ENCODE assay signal across 22 cellular contexts in genomic region chr6:16503241-16503775, GRCh38.
DNase-seq lines count a peak whose midpoint lies in the region; ATAC-seq and TF ChIP-seq lines count a peak whose summit lies in the region.
"Had no signal": no experiment of that assay in that cellular context is flagged by ENCODE, and none has a peak within 500 bp of the region (broad histone marks: within the 10 kb centered on the region; RNA-seq: fewer than 3 reads in every experiment).

No MANE protein-coding gene starts in this region.

- H3K4me3 ChIP-seq in foreskin fibroblast (ENCODE audit: low read depth in 1 of 2, low read length in 2 of 2) = no peak overlapping the region
- H3K4me3 ChIP-seq: gastroesophageal sphincter, PC-9, SJSA1 had no signal

- TF ChIP-seq CTCF in activated CD8-positive, alpha-beta T cell treated with anti-CD3 and anti-CD28 coated beads for 36 hours (IDR thresholded peaks at IDR 0.05) = no peak
- no peak for TF ChIP-seq CTCF in foreskin fibroblast (IDR thresholded peaks at IDR 0.05; ENCODE audit: low read depth, low read length)

- H3K4me3 Mint-ChIP-seq in activated CD8-positive, alpha-beta T cell treated with anti-CD3 and anti-CD28 coated beads for 36 hours = peak overlapping the region; percentile 9
- no peak overlapping the region for H3K4me3 Mint-ChIP-seq in effector memory CD8-positive, alpha-beta T cell
- H3K4me3 Mint-ChIP-seq: activated naive CD4-positive, alpha-beta T cell treated with anti-CD3 and anti-CD28 coated beads for 36 hours had no signal

- H3K36me3 Mint-ChIP-seq in activated CD8-positive, alpha-beta T cell treated with anti-CD3 and anti-CD28 coated beads for 36 hours (ENCODE audit: low read depth) = peaks cover 21% of the 10 kb centered on the region
- peaks cover 3% of the 10 kb centered on the region for H3K36me3 Mint-ChIP-seq in effector memory CD8-positive, alpha-beta T cell (ENCODE audit: insufficient read depth)

- peaks cover 55% of the 10 kb centered on the region for H3K4me1 Mint-ChIP-seq in activated CD8-positive, alpha-beta T cell treated with anti-CD3 and anti-CD28 coated beads for 36 hours (ENCODE audit: low read depth)
- peaks cover 19 to 27% of the 10 kb centered on the region in 2 donors for H3K4me1 Mint-ChIP-seq in effector memory CD8-positive, alpha-beta T cell (ENCODE audit: low read depth in 2 of 2)

- CTCF ChIA-PET in activated CD8-positive, alpha-beta T cell treated with anti-CD3 and anti-CD28 coated beads for 36 hours (lab: Charles Lee) = interaction anchor here (0.8 to 3.3 kb wide), 6 partner anchors 10 to 260 kb away, joined by 3 to 22 read pairs (median 4); no protein-coding TSS in a partner anchor

- peak; percentile 34 for DNase-seq in DMS 273 treated with DMSO at 0.1 percent for 48 hours (lab: John Stamatoyannopoulos, UW)
- DNase-seq in activated CD8-positive, alpha-beta T cell treated with anti-CD3 and anti-CD28 coated beads for 36 hours = no peak
- DNase-seq in ecto neural progenitor cell (ENCODE audit: low spot score) = no peak
- DNase-seq in foreskin fibroblast = no peak
- no peak for DNase-seq in effector memory CD8-positive, alpha-beta T cell
- DNase-seq in NCI-H2171 (lab: John Stamatoyannopoulos, UW) = no peak
- DNase-seq: activated CD4-positive, alpha-beta T cell treated with anti-CD3 and anti-CD28 coated beads, Interleukin-2, amount 50 U/mL, for 4 hours; activated naive CD4-positive, alpha-beta T cell treated with anti-CD3 and anti-CD28 coated beads for 36 hours; activated T-cell treated with anti-CD3 and anti-CD28 coated beads, Interleukin-2, amount 50 U/mL, for 1 hour; DMS79; effector CD4-positive, alpha-beta T cell; NCI-H187; NCI-H226; PC-9; retina; stimulated activated CD4-positive, alpha-beta T cell treated with anti-CD3 and anti-CD28 coated beads, Interleukin-4, amount 100 ng/mL, for 4 hours had no signal

- intact Hi-C loops in activated CD8-positive, alpha-beta T cell treated with anti-CD3 and anti-CD28 coated beads for 36 hours (cut with micrococcal nuclease) = no loop called here

- peak; percentile 23 for ATAC-seq in GM18508 (IDR thresholded peaks at IDR 0.05; ENCODE audit: insufficient read depth, unreplicated experiment)
- ATAC-seq in HG03135 (IDR thresholded peaks at IDR 0.05; ENCODE audit: unreplicated experiment) = peak; percentile 38
- ATAC-seq in activated CD8-positive, alpha-beta T cell treated with anti-CD3 and anti-CD28 coated beads for 36 hours = no peak
- ATAC-seq in effector memory CD8-positive, alpha-beta T cell (replicated peaks) = no peak
- ATAC-seq: esophagus mucosa, gastroesophageal sphincter had no signal

- no peaks in the 10 kb centered on the region for H3K27me3 Mint-ChIP-seq in activated CD8-positive, alpha-beta T cell treated with anti-CD3 and anti-CD28 coated beads for 36 hours
- no peaks in the 10 kb centered on the region for H3K27me3 Mint-ChIP-seq in effector memory CD8-positive, alpha-beta T cell
- H3K27me3 Mint-ChIP-seq: CD4-positive, alpha-beta memory T cell had no signal

- peaks cover 6% of the 10 kb centered on the region for H3K9me3 Mint-ChIP-seq in activated CD8-positive, alpha-beta T cell treated with anti-CD3 and anti-CD28 coated beads for 36 hours
- no peaks in the 10 kb centered on the region for H3K9me3 Mint-ChIP-seq in effector memory CD8-positive, alpha-beta T cell
- H3K9me3 Mint-ChIP-seq: activated naive CD4-positive, alpha-beta T cell treated with anti-CD3 and anti-CD28 coated beads for 36 hours had no signal

- peak overlapping the region; percentile 71 for H3K27ac Mint-ChIP-seq in activated CD8-positive, alpha-beta T cell treated with anti-CD3 and anti-CD28 coated beads for 36 hours
- peak overlapping the region in 1 of 2 donors; percentile 82 for H3K27ac Mint-ChIP-seq in effector memory CD8-positive, alpha-beta T cell
- H3K27ac Mint-ChIP-seq: activated naive CD4-positive, alpha-beta T cell treated with anti-CD3 and anti-CD28 coated beads for 36 hours had no signal

- POLR2A ChIA-PET in activated CD8-positive, alpha-beta T cell treated with anti-CD3 and anti-CD28 coated beads for 36 hours (lab: Charles Lee) = interaction anchor here (0.8 to 1.6 kb wide), 4 partner anchors 10 to 83 kb away, joined by 3 to 4 read pairs (median 3); no protein-coding TSS in a partner anchor

Comparison
In these comparisons a context has a peak if more than half of its experiments do, and no peak if none do; other contexts are left out.
1. ATAC-seq: peak in GM18508 (single experiment) and HG03135 (single experiment); none in activated CD8-positive, alpha-beta T cell treated with anti-CD3 and anti-CD28 coated beads for 36 hours (single experiment) and effector memory CD8-positive, alpha-beta T cell (single experiment).